ENCODE assay signal across 8 cellular contexts in the genomic region with DNA sequence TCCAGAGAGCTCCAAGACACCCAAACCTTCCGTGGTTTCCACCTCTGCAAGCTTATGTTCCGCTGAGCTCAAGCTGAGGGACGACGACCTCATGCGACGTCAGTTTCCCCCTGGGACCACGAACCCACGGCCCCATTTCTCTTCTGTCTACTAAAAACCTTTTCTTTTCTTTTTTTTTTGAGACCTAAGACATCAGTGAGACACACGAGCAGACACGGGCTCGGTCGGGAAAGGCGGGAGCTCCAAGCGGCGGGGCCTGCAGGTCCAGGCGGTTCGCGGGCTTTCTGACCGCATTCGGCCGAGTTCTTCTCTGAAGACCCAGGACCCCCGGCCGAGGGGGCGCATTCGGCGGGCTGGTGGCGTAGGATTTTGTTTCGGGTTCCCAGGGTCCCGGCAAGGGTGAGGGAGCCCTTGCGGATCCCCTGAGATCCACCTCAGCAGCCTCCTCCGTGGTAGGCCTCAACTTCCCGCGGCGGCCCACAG. TPM values are rescaled to one million over a fixed set of nuclear protein-coding genes. Genes with fewer than 3 reads are reported as not detected.
DNase-seq lines count a peak whose midpoint lies in the region; ATAC-seq, FAIRE-seq and TF ChIP-seq lines count a peak whose summit lies in the region.

No MANE protein-coding gene starts in this region.

- ATAC-seq in HG03045 (IDR thresholded peaks at IDR 0.05; ENCODE audit: unreplicated experiment): peak; percentile 10

- H3K27ac ChIP-seq in stomach: peak overlapping the region in 4 of 5 donors; percentile 99 to 100 (median 99)

- no peak for FAIRE-seq in D721Med (lab: Jason Lieb, UNC)

- H3K9me3 ChIP-seq in iPS-15b (ENCODE audit: control insufficient read depth, insufficient read depth, low read length) (no peaks in the 10 kb centered on the region), stomach (no peaks in the 10 kb centered on the region)

- H3K9ac ChIP-seq in iPS-15b (ENCODE audit: low read depth, low read length): peak overlapping the region; percentile 94

- TF ChIP-seq CTCF in stomach (IDR thresholded peaks at IDR 0.05): no peak
- no peak for TF ChIP-seq CTCF in D721Med (IDR thresholded peaks at IDR 0.05; ENCODE audit: insufficient read depth, missing control alignments)

- no peak for TF ChIP-seq EP300 in stomach (IDR thresholded peaks at IDR 0.05)

- no peaks in the 10 kb centered on the region for H3K27me3 ChIP-seq in iPS-15b (ENCODE audit: control insufficient read depth, insufficient read depth, low read length)
- H3K27me3 ChIP-seq in stomach: no peaks in the 10 kb centered on the region

- 0 to 1% (median 0%) methylated on average over 22 to 34 of the region's 34 CpGs for WGBS in stomach, 5 donors

- peak overlapping the region; percentile 93 for H3K4me3 ChIP-seq in iPS-15b (ENCODE audit: low read depth, low read length)
- peak overlapping the region; percentile 97 to 99 (median 98) for H3K4me3 ChIP-seq in stomach

- peaks cover 9% of the 10 kb centered on the region for H3K36me3 ChIP-seq in iPS-15b (ENCODE audit: control insufficient read depth, insufficient read depth, low read length)
- H3K36me3 ChIP-seq in stomach: peaks cover 8 to 12% (median 10%) of the 10 kb centered on the region in 4 donors

- DNase-seq in SKM-1 (lab: John Stamatoyannopoulos, UW; ENCODE audit: unreplicated experiment): peak; percentile 4
- DNase-seq in SKM-1 treated with dmso at 0.1 percent for 144 hours (lab: John Stamatoyannopoulos, UW; ENCODE audit: unreplicated experiment): no peak
- peak; percentile 3 for DNase-seq in activated T-helper 1 cell treated with Interleukin-2 at 50 U/mL for 16 hours (ENCODE audit: low read depth)
- DNase-seq in stomach: no peak
- DNase-seq in D721Med (ENCODE audit: insufficient read length, low spot score): no peak
- no peak for DNase-seq in NCI-H1092 (lab: John Stamatoyannopoulos, UW)

- no peak for TF ChIP-seq POLR2A in stomach (IDR thresholded peaks at IDR 0.05)

- intact Hi-C loops in stomach (cut with DNase I; ENCODE audit: low total_unique reads): no loop called here

- peaks cover 2% of the 10 kb centered on the region for H3K4me1 ChIP-seq in iPS-15b (ENCODE audit: control insufficient read depth, insufficient read depth, low read length)
- H3K4me1 ChIP-seq in stomach: peaks cover 21 to 58% (median 40%) of the 10 kb centered on the region in 4 donors

RNA-seq across cellular contexts. Expression of a gene that starts 0.4 kb away (rescaled TPM):
- total RNA-seq in stomach: 10 to 100 TPM in 1 of 5 donors, 1 to 10 TPM in 3, under 1 TPM in 1; 0.89 to 15.1 (median 7.8) TPM
- 1 to 10 TPM; 1.7 to 2.8 (median 2.5) TPM for polyA plus RNA-seq in stomach

RNA-seq across cellular contexts. Expression of a gene that starts 0.7 kb away (rescaled TPM):
- 100 to 1,000 TPM in 1 of 5 donors, 10 to 100 TPM in 4; 24.2 to 133 (median 63.6) TPM for total RNA-seq in stomach
- polyA plus RNA-seq in stomach: 10 to 100 TPM in 1 of 3 donors, 1 to 10 TPM in 2; 4.7 to 10.9 (median 7.9) TPM

RNA-seq across cellular contexts. Expression of a gene that starts 37.1 kb away (rescaled TPM):
- 10 to 100 TPM in 2 of 5 donors, 1 to 10 TPM in 3; 1.0 to 22.0 (median 5.3) TPM for total RNA-seq in stomach
- 10 to 100 TPM; 14.2 to 19.6 (median 16.4) TPM for polyA plus RNA-seq in stomach

RNA-seq across cellular contexts. Expression of a gene that starts 37.9 kb away (rescaled TPM):
- total RNA-seq in stomach: 100 to 1,000 TPM in 2 of 5 donors, 10 to 100 TPM in 3; 55.8 to 555 (median 97.1) TPM
- polyA plus RNA-seq in stomach: 10 to 100 TPM; 18.9 to 35.8 (median 24.6) TPM

Comparison
In these comparisons a context has a peak if more than half of its experiments do, and no peak if none do; other contexts are left out.
1. DNase-seq: peak in SKM-1 (single experiment) and activated T-helper 1 cell treated with Interleukin-2 at 50 U/mL for 16 hours (single experiment); none in SKM-1 treated with dmso at 0.1 percent for 144 hours (single experiment), stomach (single experiment), D721Med (single experiment) and NCI-H1092 (single experiment).